8 cellular contexts compared by ENCODE assay signal in the genomic region with DNA sequence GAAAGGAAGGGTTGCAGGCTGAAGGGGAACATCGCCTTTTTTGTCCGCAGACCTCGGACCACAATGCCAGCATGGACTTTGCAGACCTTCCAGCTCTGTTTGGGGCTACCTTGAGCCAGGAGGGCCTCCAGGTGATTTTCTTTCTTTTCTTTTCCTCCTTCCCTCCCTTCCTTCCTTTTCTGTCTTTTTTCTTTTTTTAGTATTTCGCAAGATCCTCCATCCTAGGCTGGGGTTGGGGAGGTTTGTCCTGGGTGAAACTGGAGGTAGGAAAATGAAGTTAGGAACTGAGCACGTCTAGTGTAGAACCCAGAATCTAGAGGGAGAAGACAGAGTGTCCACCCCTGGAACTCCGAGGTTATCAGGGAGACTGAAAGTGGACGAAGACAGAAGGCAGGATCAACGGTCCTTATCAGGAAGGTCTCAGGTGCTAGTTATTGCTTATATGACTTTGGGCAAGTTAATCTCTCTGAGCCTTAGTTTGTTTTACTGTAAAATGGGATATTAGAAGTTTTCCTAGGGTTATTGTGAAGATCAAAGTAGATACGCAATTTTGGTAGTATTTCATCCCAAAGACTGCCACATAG. TPM values are rescaled to one million over a fixed set of nuclear protein-coding genes. Genes with fewer than 3 reads are reported as not detected.
DNase-seq lines count a peak whose midpoint lies in the region; ATAC-seq and TF ChIP-seq lines count a peak whose summit lies in the region.

No MANE protein-coding gene starts in this region.

- BruUV-seq in Calu3 (replicated peaks; lab: Mats Ljungman, UMichigan): no TSS peak

- DNase-seq in Calu3 (no peak), Peyer's patch (no peak), erythroblast (lab: John Stamatoyannopoulos, UW) (peak; percentile 51 to 55), ovary (no peak), superior temporal gyrus (ENCODE audit: extremely low spot score) (no peak), GM03348 (ENCODE audit: low spot score) (no peak), NCI-H510A (lab: John Stamatoyannopoulos, UW) (no peak)

- TF ChIP-seq POLR2A in Peyer's patch (IDR thresholded peaks at IDR 0.05) (no peak), erythroblast (IDR thresholded peaks at IDR 0.05; ENCODE audit: low read length) (no peak), ovary (IDR thresholded peaks at IDR 0.05) (no peak)

- H3K36me3 Mint-ChIP-seq in Calu3 (ENCODE audit: insufficient read depth, unreplicated experiment): peaks cover 67% of the 10 kb centered on the region

- H3K4me1 Mint-ChIP-seq in Calu3 (ENCODE audit: low read depth, unreplicated experiment): peaks cover 31% of the 10 kb centered on the region

- peaks cover 0 to 62% (median 0%) of the 10 kb centered on the region in 3 donors for H3K36me3 ChIP-seq in Peyer's patch
- no peaks in the 10 kb centered on the region for H3K36me3 ChIP-seq in ovary

- 15 to 26% (median 19%) methylated on average over 9 of the region's 9 CpGs for WGBS in ovary, 3 donors

- peak overlapping the region; percentile 91 for H3K4me3 Mint-ChIP-seq in Calu3 (ENCODE audit: low read depth, unreplicated experiment)

- intact Hi-C loops in Calu3 (cut with micrococcal nuclease; ENCODE audit: unreplicated experiment) (no loop called here), ovary (cut with DNase I) (no loop called here)

- no peaks in the 10 kb centered on the region for H3K27me3 Mint-ChIP-seq in Calu3 (ENCODE audit: unreplicated experiment)

- CTCF ChIA-PET in Calu3 (lab: Charles Lee): interaction anchor here (1.6 kb wide), 2 partner anchors 26 to 32 kb away, joined by 7 to 10 read pairs; a partner anchor contains a TSS

- H3K4me3 ChIP-seq in Peyer's patch: peak overlapping the region; percentile 62 to 89 (median 78)
- H3K4me3 ChIP-seq in ovary: peak overlapping the region; percentile 88

- no peaks in the 10 kb centered on the region for H3K27me3 ChIP-seq in Peyer's patch
- H3K27me3 ChIP-seq in ovary: no peaks in the 10 kb centered on the region

- H3K9me3 Mint-ChIP-seq in Calu3 (ENCODE audit: low read depth, unreplicated experiment): no peaks in the 10 kb centered on the region

- TF ChIP-seq EP300 in ovary (IDR thresholded peaks at IDR 0.05): no peak

- H3K4me1 ChIP-seq in Peyer's patch (peaks cover 0 to 68% (median 38%) of the 10 kb centered on the region in 4 donors), ovary (ENCODE audit: insufficient read depth) (peaks cover 14% of the 10 kb centered on the region)

- H3K27ac ChIP-seq in Peyer's patch (peak overlapping the region; percentile 85 to 97 (median 96)), ovary (peak overlapping the region; percentile 76 to 93)

- no peak for ATAC-seq in GM21619 (IDR thresholded peaks at IDR 0.05; ENCODE audit: unreplicated experiment)

- peak overlapping the region; percentile 98 for H3K27ac Mint-ChIP-seq in Calu3 (ENCODE audit: unreplicated experiment)

- TF ChIP-seq CTCF in Calu3 (IDR thresholded peaks at IDR 0.05; ENCODE audit: unreplicated experiment) (no peak), Peyer's patch (IDR thresholded peaks at IDR 0.05) (no peak), ovary (IDR thresholded peaks at IDR 0.05) (no peak)

- H3K9me3 ChIP-seq in Peyer's patch (no peaks in the 10 kb centered on the region), ovary (no peaks in the 10 kb centered on the region)

RNA-seq across cellular contexts. Expression of a gene that starts 1.1 kb away (rescaled TPM):
- total RNA-seq in Calu3 (2022) (65.2 and 77.0 TPM in 2 replicates), Peyer's patch (10 to 100 TPM; 57.8 to 92.1 (median 78.9) TPM), ovary (10 to 100 TPM; 22.7 to 89.6 (median 78.1) TPM)
- 100 to 1,000 TPM in 1 of 2 donors, 10 to 100 TPM in 1; 91.8 to 221 TPM for polyA plus RNA-seq in ovary

RNA-seq across cellular contexts. Expression of a gene that starts 1.3 kb away (rescaled TPM):
- total RNA-seq in Calu3 (2022) (37.7 and 38.4 TPM in 2 replicates), Peyer's patch (10 to 100 TPM; 30.5 to 84.1 (median 60.4) TPM), ovary (10 to 100 TPM; 18.7 to 55.4 (median 42.3) TPM)
- polyA plus RNA-seq in ovary: 10 to 100 TPM; 12.7 to 44.1 TPM

RNA-seq across cellular contexts. Expression of a gene that starts 7.2 kb away (rescaled TPM):
- 580 and 605 TPM in 2 replicates for total RNA-seq in Calu3 (2022)
- 1,000 to 10,000 TPM in 1 of 4 donors, 100 to 1,000 TPM in 3; 530 to 1,064 (median 855) TPM for total RNA-seq in Peyer's patch
- total RNA-seq in ovary: 100 to 1,000 TPM; 201 to 415 (median 323) TPM
- 100 to 1,000 TPM; 254 to 542 TPM for polyA plus RNA-seq in ovary

RNA-seq across cellular contexts. Expression of a gene that starts 9.0 kb away (rescaled TPM):
- total RNA-seq in Calu3 (2022): not detected in 2 replicates
- not detected for total RNA-seq in Peyer's patch
- total RNA-seq in ovary: under 1 TPM in 1 of 7 donors, not detected in 6; 0.10 TPM
- polyA plus RNA-seq in ovary: under 1 TPM in 1 of 2 donors, not detected in 1; 0.04 TPM

RNA-seq across cellular contexts. Expression of a gene that starts 9.8 kb away (rescaled TPM):
- total RNA-seq in Calu3 (2022) (12.3 and 12.9 TPM in 2 replicates), Peyer's patch (10 to 100 TPM in 3 of 4 donors, 1 to 10 TPM in 1; 7.4 to 27.7 (median 20.6) TPM), ovary (1 to 10 TPM; 2.5 to 6.1 (median 4.1) TPM)
- 1 to 10 TPM; 1.8 to 5.0 TPM for polyA plus RNA-seq in ovary

Comparison
In these comparisons a context has a peak if more than half of its experiments do, and no peak if none do; other contexts are left out.
1. DNase-seq: peak in erythroblast (2 of 2); none in Calu3 (single experiment), Peyer's patch (0 of 3), ovary (0 of 5), superior temporal gyrus (single experiment), GM03348 (single experiment) and NCI-H510A (single experiment).